ENCODE assay signal across 27 cellular contexts in the genomic region with DNA sequence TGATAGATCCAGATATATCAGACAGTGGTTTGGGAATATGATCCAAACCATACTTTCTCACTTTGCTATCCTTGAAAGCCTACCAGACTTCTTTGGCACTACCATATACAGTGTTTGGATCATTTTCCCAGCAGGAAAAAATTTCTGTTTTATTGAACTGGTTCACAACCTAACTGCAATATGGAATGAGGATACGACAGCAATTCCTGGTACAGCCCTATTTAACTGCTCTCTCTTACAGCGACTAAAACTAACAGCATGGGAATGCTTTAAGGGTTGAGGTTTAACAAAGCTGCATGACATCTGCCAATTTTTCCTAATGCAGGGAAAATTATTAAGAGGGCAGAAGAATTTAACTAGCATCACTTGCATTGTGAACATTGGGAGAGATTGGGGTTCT. TPM values are rescaled to one million over a fixed set of nuclear protein-coding genes. Genes with fewer than 3 reads are reported as not detected.
DNase-seq lines count a peak whose midpoint lies in the region; ATAC-seq, FAIRE-seq and TF ChIP-seq lines count a peak whose summit lies in the region.
"Had no signal": no experiment of that assay in that cellular context is flagged by ENCODE, and none has a peak within 500 bp of the region (broad histone marks: within the 10 kb centered on the region; RNA-seq: fewer than 3 reads in every experiment).

No MANE protein-coding gene starts in this region.

- H3K27ac Mint-ChIP-seq in astrocyte (ENCODE audit: unreplicated experiment), result no peak overlapping the region
- H3K27ac Mint-ChIP-seq: CD14-positive monocyte; CD4-positive, alpha-beta T cell; CD8-positive, alpha-beta memory T cell had no signal

- no peaks in the 10 kb centered on the region for H4K20me1 ChIP-seq in astrocyte (ENCODE audit: insufficient read depth, low read length)
- no peaks in the 10 kb centered on the region for H4K20me1 ChIP-seq in hepatocyte (ENCODE audit: insufficient read depth, poor library complexity, severe bottlenecking)
- H4K20me1 ChIP-seq: BLaER1 treated with 17β-estradiol and CSF1 and Interleukin-3, amounts not matched to agents 10 nM and 100 nM had no signal

- no peaks in the 10 kb centered on the region for H3K36me3 Mint-ChIP-seq in astrocyte (ENCODE audit: low read depth, unreplicated experiment)

- H3K4me3 ChIP-seq in astrocyte (ENCODE audit: insufficient read depth, low read depth, low read length) (no peak overlapping the region), hepatocyte (no peak overlapping the region), pancreas (no peak overlapping the region), psoas muscle (no peak overlapping the region)
- H3K4me3 ChIP-seq: A549; BLaER1 treated with 17β-estradiol and CSF1 and Interleukin-3, amounts not matched to agents 10 nM and 100 nM; GM23248 had no signal

- H3K27ac ChIP-seq in astrocyte (ENCODE audit: low read depth, low read length) (no peak overlapping the region), hepatocyte (peak overlapping the region; percentile 42), pancreas (peak overlapping the region in 2 of 4 donors; percentile 28 to 58), psoas muscle (no peak overlapping the region), caudate nucleus (ENCODE audit: low read depth, low read length) (no peak overlapping the region)
- H3K27ac ChIP-seq: A549; BLaER1 treated with 17β-estradiol and CSF1 and Interleukin-3, amounts not matched to agents 10 nM and 100 nM; GM23248 had no signal

- H3K4me1 Mint-ChIP-seq in astrocyte (ENCODE audit: low read depth, unreplicated experiment), result peaks cover 4% of the 10 kb centered on the region
- H3K4me1 Mint-ChIP-seq: CD14-positive monocyte; CD8-positive, alpha-beta memory T cell had no signal

- ATAC-seq in pancreas (no peak), psoas muscle (no peak), Right ventricle myocardium superior (ENCODE audit: poor library complexity) (no peak)
- ATAC-seq: A549 had no signal

- H3K9me3 Mint-ChIP-seq in astrocyte (ENCODE audit: unreplicated experiment), result no peaks in the 10 kb centered on the region
- H3K9me3 Mint-ChIP-seq: CD4-positive, alpha-beta T cell had no signal

- no peak for TF ChIP-seq CTCF in astrocyte (IDR thresholded peaks at IDR 0.05; ENCODE audit: insufficient read depth, low read depth, low read length)
- no peak for TF ChIP-seq CTCF in hepatocyte (IDR thresholded peaks at IDR 0.05; ENCODE audit: poor library complexity)
- TF ChIP-seq CTCF in pancreas (IDR thresholded peaks at IDR 0.05), result no peak
- no peak for TF ChIP-seq CTCF in psoas muscle (IDR thresholded peaks at IDR 0.05)

- intact Hi-C loops in pancreas (cut with DNase I) (no loop called here), psoas muscle (cut with DNase I) (no loop called here), Right ventricle myocardium superior (cut with DNase I) (no loop called here)

- peak; percentile 54 for FAIRE-seq in astrocyte (lab: Jason Lieb, UNC)
- peak; percentile 64 for FAIRE-seq in pancreas (lab: Jason Lieb, UNC)
- FAIRE-seq: GM12892, H1 had no signal

- DNase-seq in astrocyte (ENCODE audit: low read depth), result no peak
- no peak for DNase-seq in hepatocyte (ENCODE audit: low spot score)
- no peak for DNase-seq in pancreas
- DNase-seq in psoas muscle, result no peak
- no peak for DNase-seq in COR-L47 (lab: John Stamatoyannopoulos, UW)
- DNase-seq in Right ventricle myocardium superior, result no peak
- DNase-seq in caudate nucleus (lab: John Stamatoyannopoulos, UW), result no peak
- DNase-seq: 8988T; ACHN; AML-193; BE2C; Calu3; CD4-positive, alpha-beta T cell; CD8-positive, alpha-beta memory T cell; DMS53; DMS79 treated with DMSO at 0.1 percent for 48 hours; GF-D8; GM23248; H7; HCEC 1CT had no signal

- H3K9me3 ChIP-seq in astrocyte (ENCODE audit: insufficient read depth, low read depth, low read length), result no peaks in the 10 kb centered on the region
- H3K9me3 ChIP-seq in hepatocyte (ENCODE audit: low read depth), result no peaks in the 10 kb centered on the region
- H3K9me3 ChIP-seq in pancreas, result no peaks in the 10 kb centered on the region
- no peaks in the 10 kb centered on the region for H3K9me3 ChIP-seq in psoas muscle
- H3K9me3 ChIP-seq: A549; BE2C; BLaER1 treated with 17β-estradiol and CSF1 and Interleukin-3, amounts not matched to agents 10 nM and 100 nM had no signal

- H2AFZ ChIP-seq in astrocyte (ENCODE audit: low read depth, low read length) (no peak overlapping the region), hepatocyte (no peak overlapping the region)
- H2AFZ ChIP-seq: GM23248 had no signal

- no peaks in the 10 kb centered on the region for H3K27me3 ChIP-seq in astrocyte (ENCODE audit: insufficient read depth, low read length)
- H3K27me3 ChIP-seq in hepatocyte, result no peaks in the 10 kb centered on the region
- H3K27me3 ChIP-seq in pancreas, result no peaks in the 10 kb centered on the region
- H3K27me3 ChIP-seq in psoas muscle (ENCODE audit: insufficient read depth in 3 of 3, low read length in 2 of 3), result no peaks in the 10 kb centered on the region
- H3K27me3 ChIP-seq: BE2C had no signal

- no peaks in the 10 kb centered on the region for H3K9me2 ChIP-seq in hepatocyte (replicated peaks; ENCODE audit: insufficient read depth)

- no peak overlapping the region for H3K9ac ChIP-seq in astrocyte (ENCODE audit: low read length)
- H3K9ac ChIP-seq: BLaER1 treated with 17β-estradiol and CSF1 and Interleukin-3, amounts not matched to agents 10 nM and 100 nM; GM23248 had no signal

- H3K79me2 ChIP-seq in astrocyte (ENCODE audit: insufficient read depth, low read length) (no peaks in the 10 kb centered on the region), hepatocyte (no peaks in the 10 kb centered on the region)

- H3K4me3 Mint-ChIP-seq in astrocyte (ENCODE audit: unreplicated experiment), result no peak overlapping the region
- H3K4me3 Mint-ChIP-seq: CD14-positive monocyte; CD4-positive, alpha-beta T cell; CD8-positive, alpha-beta memory T cell had no signal

- no peaks in the 10 kb centered on the region for H3K27me3 Mint-ChIP-seq in astrocyte (ENCODE audit: low read depth, unreplicated experiment)
- H3K27me3 Mint-ChIP-seq: CD4-positive, alpha-beta T cell had no signal

- H3K4me1 ChIP-seq in astrocyte (ENCODE audit: insufficient read depth, low read length) (no peaks in the 10 kb centered on the region), hepatocyte (ENCODE audit: insufficient read depth) (peaks cover 4% of the 10 kb centered on the region), pancreas (peaks cover 6 to 42% (median 13%) of the 10 kb centered on the region in 3 donors), psoas muscle (no peaks in the 10 kb centered on the region)
- H3K4me1 ChIP-seq: A549, BE2C had no signal

- 64% methylated on average over 2 of the region's 2 CpGs for WGBS in hepatocyte (ENCODE audit: low lambda C conversion rate, missing lambda C conversion rate)
- 66 to 82% methylated on average over 2 of the region's 2 CpGs for WGBS in pancreas, 2 donors
- WGBS in psoas muscle, 3 donors, result 84 to 97% (median 95%) methylated on average over 2 of the region's 2 CpGs

- H3K4me2 ChIP-seq in astrocyte (ENCODE audit: low read length) (no peak overlapping the region), hepatocyte (no peak overlapping the region)
- H3K4me2 ChIP-seq: A549; BLaER1 treated with 17β-estradiol and CSF1 and Interleukin-3, amounts not matched to agents 10 nM and 100 nM had no signal

- no peaks in the 10 kb centered on the region for H3K36me3 ChIP-seq in astrocyte (ENCODE audit: insufficient read depth, low read length)
- no peaks in the 10 kb centered on the region for H3K36me3 ChIP-seq in hepatocyte (replicated peaks; ENCODE audit: insufficient read depth, low read depth)
- H3K36me3 ChIP-seq in pancreas, result no peaks in the 10 kb centered on the region
- no peaks in the 10 kb centered on the region for H3K36me3 ChIP-seq in psoas muscle (ENCODE audit: insufficient read depth in 1 of 2, low read depth in 1 of 2)
- H3K36me3 ChIP-seq: BE2C; BLaER1 treated with 17β-estradiol and CSF1 and Interleukin-3, amounts not matched to agents 10 nM and 100 nM had no signal

RNA-seq across cellular contexts. Expression of a gene that starts 47.3 kb away (rescaled TPM):
- total RNA-seq in astrocyte (not detected in 2 replicates), hepatocyte (0.43 TPM in 1 of 2 replicates, not detected in the other), pancreas (not detected), psoas muscle (not detected), Right ventricle myocardium superior (not detected)
- polyA plus RNA-seq in hepatocyte (not detected in 2 replicates), pancreas (not detected), psoas muscle (not detected)
- total RNA-seq: Calu3; CD4-positive, alpha-beta T cell; CD8-positive, alpha-beta memory T cell; Daoy; G401; GM23248; H1; H7 had no signal
- polyA plus RNA-seq: A549; CD14-positive monocyte; CD8-positive, alpha-beta memory T cell; GM23248 had no signal
